ENCODE assay signal across 9 cellular contexts in the genomic region with DNA sequence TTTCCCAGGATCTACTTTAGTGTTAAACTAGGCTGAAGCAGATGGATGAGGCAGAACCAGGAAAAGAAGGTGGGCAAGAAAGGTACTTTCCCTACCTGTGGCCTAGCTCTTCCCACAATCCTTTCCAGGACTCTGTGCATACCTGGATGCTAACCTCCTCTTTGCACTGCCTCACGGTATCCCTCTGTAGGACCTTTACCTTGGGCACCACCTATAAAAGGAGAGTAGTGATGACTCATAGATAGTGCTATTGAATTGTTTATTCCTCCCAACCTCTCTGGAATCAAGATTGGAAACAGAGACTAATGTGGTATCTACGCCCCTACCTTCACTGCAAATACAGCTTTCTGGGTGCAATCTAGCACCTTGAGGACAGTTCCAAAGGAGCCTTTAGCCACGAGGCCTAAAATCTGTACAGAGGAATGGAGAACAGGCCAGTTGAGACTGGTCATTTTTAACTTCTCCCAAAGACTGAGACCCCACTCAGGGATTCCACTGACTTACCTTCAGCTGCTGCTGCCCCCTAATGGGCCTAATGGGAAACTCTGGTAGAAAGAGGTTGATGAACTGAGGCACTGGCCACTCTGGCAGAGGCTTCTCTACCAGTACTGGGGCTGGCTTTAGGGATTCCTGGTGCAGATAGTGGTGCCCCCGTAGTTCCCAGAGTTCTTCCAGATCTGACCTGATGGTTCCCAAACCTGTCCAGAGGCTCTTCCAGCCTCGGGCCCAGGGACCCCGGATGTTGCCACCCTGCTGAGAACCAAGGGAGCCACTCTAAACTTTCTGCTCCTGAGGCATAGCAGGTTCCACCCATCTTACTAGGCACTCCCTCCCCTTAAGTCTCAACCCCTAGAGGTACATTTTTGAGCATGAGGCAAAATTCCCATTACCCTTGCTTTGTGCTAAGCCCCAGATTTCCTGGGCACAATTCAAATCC. TPM values are rescaled to one million over a fixed set of nuclear protein-coding genes. Genes with fewer than 3 reads are reported as not detected.
DNase-seq lines count a peak whose midpoint lies in the region; ATAC-seq and TF ChIP-seq lines count a peak whose summit lies in the region.
"Had no signal": no experiment of that assay in that cellular context is flagged by ENCODE, and none has a peak within 500 bp of the region (broad histone marks: within the 10 kb centered on the region; RNA-seq: fewer than 3 reads in every experiment).

No MANE protein-coding gene starts in this region.

- H3K27ac Mint-ChIP-seq in endodermal cell: peak overlapping the region; percentile 64

- ATAC-seq in mucosa of descending colon (peak; percentile 53), GM19035 (IDR thresholded peaks at IDR 0.05; ENCODE audit: unreplicated experiment) (no peak), GM18868 (IDR thresholded peaks at IDR 0.05; ENCODE audit: unreplicated experiment) (no peak)

- no peak overlapping the region for H3K27ac ChIP-seq in endodermal cell (ENCODE audit: low read depth, low read length)
- H3K27ac ChIP-seq: SK-N-MC had no signal

- H3K36me3 ChIP-seq in endodermal cell (ENCODE audit: control insufficient read depth, insufficient read depth, low read length) (peaks cover 84% of the 10 kb centered on the region), mucosa of descending colon (ENCODE audit: low read depth) (peaks cover 18% of the 10 kb centered on the region)

- DNase-seq in COR-L47 (lab: John Stamatoyannopoulos, UW) (peak; percentile 18), HuH-7 (ENCODE audit: low spot score) (peak; percentile 72), endodermal cell (peak; percentile 88), mucosa of descending colon (peak in 1 of 3 donors; percentile 59), KG1 (lab: John Stamatoyannopoulos, UW) (no peak)
- peak; percentile 23 to 39 for DNase-seq in activated CD4-positive, alpha-beta T cell treated with anti-CD3 and anti-CD28 coated beads, Interleukin-2, amount 50 U/mL, for 4 hours

- no peaks in the 10 kb centered on the region for H3K4me1 ChIP-seq in endodermal cell (ENCODE audit: control insufficient read depth, insufficient read depth, low read length)
- H3K4me1 ChIP-seq in mucosa of descending colon (ENCODE audit: low read depth): no peaks in the 10 kb centered on the region

- no peaks in the 10 kb centered on the region for H3K27me3 Mint-ChIP-seq in endodermal cell (ENCODE audit: insufficient read depth)

- H3K4me1 Mint-ChIP-seq in endodermal cell: no peaks in the 10 kb centered on the region

- no peaks in the 10 kb centered on the region for H3K9me3 ChIP-seq in endodermal cell (ENCODE audit: control insufficient read depth, low read length)
- H3K9me3 ChIP-seq in mucosa of descending colon: no peaks in the 10 kb centered on the region

- H3K9me3 Mint-ChIP-seq in endodermal cell: no peaks in the 10 kb centered on the region

- peaks cover 73% of the 10 kb centered on the region for H3K36me3 Mint-ChIP-seq in endodermal cell (ENCODE audit: low read depth)

- intact Hi-C loops in mucosa of descending colon (cut with DNase I, micrococcal nuclease): no loop called here

- H3K4me3 Mint-ChIP-seq in endodermal cell: no peak overlapping the region

- whole genome bisulfite sequencing in endodermal cell (ENCODE audit: insufficient coverage in 1 of 2, insufficient read length in 1 of 2), 2 experiments: 80 to 92% methylated on average over 4 to 6 of the region's 6 CpGs

- H3K4me3 ChIP-seq in endodermal cell (ENCODE audit: low read length) (no peak overlapping the region), mucosa of descending colon (no peak overlapping the region)
- H3K4me3 ChIP-seq: SK-N-MC had no signal

- H3K9ac ChIP-seq in endodermal cell (ENCODE audit: extremely low read depth, low read length, poor library complexity, severe bottlenecking): no peak overlapping the region

- TF ChIP-seq CTCF in endodermal cell (conservative IDR thresholded peaks at IDR 0.05) (peak; percentile 85), mucosa of descending colon (IDR thresholded peaks at IDR 0.05) (peak; percentile 38)

- no peaks in the 10 kb centered on the region for H3K27me3 ChIP-seq in endodermal cell (ENCODE audit: control insufficient read depth, insufficient read depth, low read length, poor library complexity, severe bottlenecking)

RNA-seq across cellular contexts. Expression of gene RSKR, which starts 0.8 kb away (rescaled TPM):
- total RNA-seq in endodermal cell (10 to 100 TPM; 25.5 to 27.6 TPM), mucosa of descending colon (10 to 100 TPM; 10.0 to 15.1 (median 11.1) TPM)
- polyA plus RNA-seq in endodermal cell (2013, experiment 1 of 2): 21.8 TPM
- polyA plus RNA-seq in endodermal cell (2013, experiment 2 of 2): 21.9 TPM

RNA-seq across cellular contexts. Expression of gene SPAG5, which starts 14.4 kb away (rescaled TPM):
- 100 to 1,000 TPM in 1 of 2 donors, 10 to 100 TPM in 1; 84.8 to 132 TPM for total RNA-seq in endodermal cell
- polyA plus RNA-seq in endodermal cell (2013, experiment 1 of 2): 103 TPM
- 113 TPM for polyA plus RNA-seq in endodermal cell (2013, experiment 2 of 2)
- total RNA-seq in mucosa of descending colon: 10 to 100 TPM in 2 of 3 donors, 1 to 10 TPM in 1; 7.2 to 30.3 (median 15.1) TPM

RNA-seq across cellular contexts. Expression of gene BLTP2, which starts 31.8 kb away (rescaled TPM):
- 100 to 1,000 TPM; 132 to 144 TPM for total RNA-seq in endodermal cell
- polyA plus RNA-seq in endodermal cell (2013, experiment 1 of 2): 73.3 TPM
- polyA plus RNA-seq in endodermal cell (2013, experiment 2 of 2): 72.0 TPM
- 100 to 1,000 TPM; 131 to 159 (median 134) TPM for total RNA-seq in mucosa of descending colon

RNA-seq across cellular contexts. Expression of gene ALDOC, which starts 36.5 kb away (rescaled TPM):
- total RNA-seq in endodermal cell (10 to 100 TPM; 12.3 to 14.1 TPM), mucosa of descending colon (10 to 100 TPM; 15.3 to 25.4 (median 19.7) TPM)
- polyA plus RNA-seq in endodermal cell (2013, experiment 1 of 2): 46.7 TPM
- polyA plus RNA-seq in endodermal cell (2013, experiment 2 of 2): 37.3 TPM

RNA-seq across cellular contexts. Expression of gene PIGS, which starts 41.9 kb away (rescaled TPM):
- total RNA-seq in endodermal cell (10 to 100 TPM; 34.9 to 43.0 TPM), mucosa of descending colon (100 to 1,000 TPM in 1 of 3 donors, 10 to 100 TPM in 2; 52.2 to 100 (median 88.5) TPM)
- 69.2 TPM for polyA plus RNA-seq in endodermal cell (2013, experiment 1 of 2)
- 59.0 TPM for polyA plus RNA-seq in endodermal cell (2013, experiment 2 of 2)
